ENCODE assay signal across 20 cellular contexts in the genomic region with DNA sequence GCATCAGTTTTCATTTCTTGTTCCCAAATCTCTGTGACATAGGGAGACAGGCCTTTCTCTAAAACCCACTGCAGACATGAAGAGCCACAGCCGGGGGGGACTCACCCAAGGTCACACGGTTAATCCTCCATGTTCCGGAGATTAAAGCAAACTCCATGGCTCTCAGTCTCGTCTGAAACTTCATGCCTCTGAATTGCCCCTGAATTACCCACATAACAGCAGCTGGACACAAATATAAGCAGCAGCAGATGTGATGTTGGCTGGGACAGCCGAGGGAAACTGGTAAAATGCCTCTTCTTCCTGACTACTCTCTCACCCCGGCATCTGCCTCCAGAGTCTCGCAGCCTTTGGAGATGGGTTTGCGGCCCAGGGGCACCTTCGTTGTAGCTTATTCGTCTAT.
DNase-seq lines count a peak whose midpoint lies in the region; ATAC-seq and TF ChIP-seq lines count a peak whose summit lies in the region.
"Had no signal": no experiment of that assay in that cellular context is flagged by ENCODE, and none has a peak within 500 bp of the region (broad histone marks: within the 10 kb centered on the region; RNA-seq: fewer than 3 reads in every experiment).

No MANE protein-coding gene starts in this region.

- TF ChIP-seq CTCF in natural killer cell (IDR thresholded peaks at IDR 0.05) (no peak), WERI-Rb-1 (IDR thresholded peaks at IDR 0.05; ENCODE audit: low read depth, low read length) (no peak), neural progenitor cell (IDR thresholded peaks at IDR 0.05) (no peak)

- H3K27ac ChIP-seq in WERI-Rb-1 (peak overlapping the region; percentile 48), neural progenitor cell (no peak overlapping the region)
- H3K27ac ChIP-seq: 22Rv1; A549; BLaER1 treated with 17β-estradiol and CSF1 and Interleukin-3, amounts not matched to agents 10 nM and 100 nM; C4-2B had no signal

- H3K36me3 ChIP-seq in WERI-Rb-1 (no peaks in the 10 kb centered on the region), neural progenitor cell (no peaks in the 10 kb centered on the region)
- H3K36me3 ChIP-seq: BLaER1 treated with 17β-estradiol and CSF1 and Interleukin-3, amounts not matched to agents 10 nM and 100 nM had no signal

- ATAC-seq in natural killer cell treated with Interleukin-12 subunit alpha and Interleukin-12 subunit beta and Interleukin-15 and Interleukin-18, amount 100 ng/mL, for 72 hours: no peak
- no peak for ATAC-seq in natural killer cell
- ATAC-seq: CD8-positive, alpha-beta T cell had no signal

- H3K79me2 ChIP-seq in neural progenitor cell (ENCODE audit: low read depth): no peaks in the 10 kb centered on the region

- DNase-seq in DMS 273 (lab: John Stamatoyannopoulos, UW; ENCODE audit: unreplicated experiment) (peak; percentile 13), DMS 273 treated with DMSO at 0.1 percent for 48 hours (lab: John Stamatoyannopoulos, UW) (no peak), natural killer cell (no peak), WERI-Rb-1 (peak; percentile 62), neural progenitor cell (ENCODE audit: low spot score) (no peak), SIG-M5 (lab: John Stamatoyannopoulos, UW) (no peak), dermis blood vessel endothelial cell (no peak)
- DNase-seq in natural killer cell treated with Interleukin-12 subunit alpha and Interleukin-12 subunit beta and Interleukin-15 and Interleukin-18, amount 100 ng/mL, for 72 hours (ENCODE audit: low spot score): peak; percentile 23
- DNase-seq: AML-193; Caco-2; Calu3; CD4-positive, alpha-beta T cell; CD8-positive, alpha-beta T cell; DMS79 treated with DMSO at 0.1 percent for 48 hours; GF-D8 had no signal

- H3K27me3 ChIP-seq in WERI-Rb-1 (ENCODE audit: insufficient read depth, low read depth, severe bottlenecking): no peaks in the 10 kb centered on the region
- peaks cover 53% of the 10 kb centered on the region for H3K27me3 ChIP-seq in neural progenitor cell
- H3K27me3 ChIP-seq: BLaER1 treated with 17β-estradiol and CSF1 and Interleukin-3, amounts not matched to agents 10 nM and 100 nM had no signal

- no peak overlapping the region for H3K4me3 Mint-ChIP-seq in natural killer cell treated with Interleukin-12 subunit alpha and Interleukin-12 subunit beta and Interleukin-15 and Interleukin-18, amount 100 ng/mL, for 72 hours
- no peak overlapping the region for H3K4me3 Mint-ChIP-seq in natural killer cell
- no peak overlapping the region for H3K4me3 Mint-ChIP-seq in neural progenitor cell
- H3K4me3 Mint-ChIP-seq: B cell; CD4-positive, alpha-beta T cell; CD8-positive, alpha-beta T cell had no signal

- H2AFZ ChIP-seq in neural progenitor cell (replicated peaks): no peak overlapping the region

- H3K9me3 Mint-ChIP-seq in natural killer cell treated with Interleukin-12 subunit alpha and Interleukin-12 subunit beta and Interleukin-15 and Interleukin-18, amount 100 ng/mL, for 72 hours: no peaks in the 10 kb centered on the region
- H3K9me3 Mint-ChIP-seq in natural killer cell (no peaks in the 10 kb centered on the region), neural progenitor cell (no peaks in the 10 kb centered on the region)
- H3K9me3 Mint-ChIP-seq: CD4-positive, alpha-beta T cell; CD8-positive, alpha-beta T cell had no signal

- no peaks in the 10 kb centered on the region for H4K20me1 ChIP-seq in neural progenitor cell (ENCODE audit: low read depth)
- H4K20me1 ChIP-seq: BLaER1 treated with 17β-estradiol and CSF1 and Interleukin-3, amounts not matched to agents 10 nM and 100 nM had no signal

- H3F3A ChIP-seq in neural progenitor cell (ENCODE audit: low read depth): peaks cover 4% of the 10 kb centered on the region

- H3K27me3 Mint-ChIP-seq in natural killer cell treated with Interleukin-12 subunit alpha and Interleukin-12 subunit beta and Interleukin-15 and Interleukin-18, amount 100 ng/mL, for 72 hours: peaks cover 6 to 19% of the 10 kb centered on the region in 2 donors
- H3K27me3 Mint-ChIP-seq in natural killer cell (ENCODE audit: low read depth in 2 of 2): peaks cover 3 to 10% of the 10 kb centered on the region in 2 donors
- peaks cover 15% of the 10 kb centered on the region for H3K27me3 Mint-ChIP-seq in neural progenitor cell (ENCODE audit: insufficient read depth, low read depth)
- H3K27me3 Mint-ChIP-seq: B cell had no signal

- H3K4me1 ChIP-seq in neural progenitor cell: peaks cover 14% of the 10 kb centered on the region
- H3K4me1 ChIP-seq: A549, Caco-2 had no signal

- no peak overlapping the region for H3K27ac Mint-ChIP-seq in natural killer cell treated with Interleukin-12 subunit alpha and Interleukin-12 subunit beta and Interleukin-15 and Interleukin-18, amount 100 ng/mL, for 72 hours
- H3K27ac Mint-ChIP-seq in natural killer cell: no peak overlapping the region
- H3K27ac Mint-ChIP-seq in neural progenitor cell: peak overlapping the region; percentile 80
- H3K27ac Mint-ChIP-seq: B cell; CD4-positive, alpha-beta T cell; CD8-positive, alpha-beta T cell had no signal

- H3K9me3 ChIP-seq in WERI-Rb-1 (ENCODE audit: severe bottlenecking): no peaks in the 10 kb centered on the region
- no peaks in the 10 kb centered on the region for H3K9me3 ChIP-seq in neural progenitor cell (ENCODE audit: low read depth)
- H3K9me3 ChIP-seq: A549; BLaER1 treated with 17β-estradiol and CSF1 and Interleukin-3, amounts not matched to agents 10 nM and 100 nM; Caco-2 had no signal

- no peaks in the 10 kb centered on the region for H3K36me3 Mint-ChIP-seq in natural killer cell treated with Interleukin-12 subunit alpha and Interleukin-12 subunit beta and Interleukin-15 and Interleukin-18, amount 100 ng/mL, for 72 hours
- no peaks in the 10 kb centered on the region for H3K36me3 Mint-ChIP-seq in natural killer cell
- no peaks in the 10 kb centered on the region for H3K36me3 Mint-ChIP-seq in neural progenitor cell
- H3K36me3 Mint-ChIP-seq: CD8-positive, alpha-beta T cell had no signal

- H3K9ac ChIP-seq in neural progenitor cell: no peak overlapping the region
- H3K9ac ChIP-seq: BLaER1 treated with 17β-estradiol and CSF1 and Interleukin-3, amounts not matched to agents 10 nM and 100 nM had no signal

- intact Hi-C loops in natural killer cell (cut with micrococcal nuclease): no loop called here

- H3K4me3 ChIP-seq in WERI-Rb-1 (ENCODE audit: low read depth, low read length) (no peak overlapping the region), neural progenitor cell (no peak overlapping the region)
- H3K4me3 ChIP-seq: A549; BLaER1 treated with 17β-estradiol and CSF1 and Interleukin-3, amounts not matched to agents 10 nM and 100 nM had no signal

- no peak overlapping the region for H3K4me2 ChIP-seq in neural progenitor cell
- H3K4me2 ChIP-seq: A549; BLaER1 treated with 17β-estradiol and CSF1 and Interleukin-3, amounts not matched to agents 10 nM and 100 nM had no signal

- H3K4me1 Mint-ChIP-seq in natural killer cell treated with Interleukin-12 subunit alpha and Interleukin-12 subunit beta and Interleukin-15 and Interleukin-18, amount 100 ng/mL, for 72 hours (ENCODE audit: low read depth in 2 of 2): no peaks in the 10 kb centered on the region
- no peaks in the 10 kb centered on the region for H3K4me1 Mint-ChIP-seq in natural killer cell
- H3K4me1 Mint-ChIP-seq in neural progenitor cell: peaks cover 43% of the 10 kb centered on the region
- H3K4me1 Mint-ChIP-seq: B cell had no signal

Comparison
In these comparisons a context has a peak if more than half of its experiments do, and no peak if none do; other contexts are left out.
1. DNase-seq: peak in DMS 273 (single experiment), natural killer cell treated with Interleukin-12 subunit alpha and Interleukin-12 subunit beta and Interleukin-15 and Interleukin-18, amount 100 ng/mL, for 72 hours (single experiment) and WERI-Rb-1 (single experiment); none in DMS 273 treated with DMSO at 0.1 percent for 48 hours (single experiment), natural killer cell (single experiment), neural progenitor cell (single experiment), SIG-M5 (single experiment) and dermis blood vessel endothelial cell (single experiment).